ENCODE assay signal across 15 cellular contexts in genomic region chr17:34051046-34051445, GRCh38.
A peak's percentile ranks its signal among the peaks of the same experiment; 100 is the strongest.
DNase-seq lines count a peak whose midpoint lies in the region; ATAC-seq and TF ChIP-seq lines count a peak whose summit lies in the region.
"Had no signal": no experiment of that assay in that cellular context is flagged by ENCODE, and none has a peak within 500 bp of the region (broad histone marks: within the 10 kb centered on the region; RNA-seq: fewer than 3 reads in every experiment).

No MANE protein-coding gene starts in this region.

- no peak overlapping the region for H2AFZ ChIP-seq in GM23338

- H3K27me3 Mint-ChIP-seq in GM23338 (ENCODE audit: insufficient read depth, low read depth, poor library complexity), result peaks cover 1% of the 10 kb centered on the region
- peaks cover 13 to 51% of the 10 kb centered on the region in 2 donors for H3K27me3 Mint-ChIP-seq in natural killer cell (ENCODE audit: low read depth in 2 of 2)

- H3F3A ChIP-seq in GM23338 (replicated peaks; ENCODE audit: low read depth), result no peaks in the 10 kb centered on the region

- H3K9me2 ChIP-seq in GM23338 (ENCODE audit: insufficient read depth), result 0 out of 2 replicates have a peak, but pooled peaks cover 6% of the 10 kb centered on the region

- H3K27ac Mint-ChIP-seq in GM23338, result no peak overlapping the region
- H3K27ac Mint-ChIP-seq in natural killer cell, result no peak overlapping the region
- H3K27ac Mint-ChIP-seq: CD4-positive, alpha-beta T cell had no signal

- H3K4me3 Mint-ChIP-seq in GM23338, result no peak overlapping the region
- no peak overlapping the region for H3K4me3 Mint-ChIP-seq in natural killer cell
- H3K4me3 Mint-ChIP-seq: CD4-positive, alpha-beta T cell had no signal

- no peaks in the 10 kb centered on the region for H3K36me3 ChIP-seq in GM23338 (ENCODE audit: insufficient read depth)
- no peaks in the 10 kb centered on the region for H3K36me3 ChIP-seq in BE2C

- no peak for TF ChIP-seq CTCF in GM23338 (conservative IDR thresholded peaks at IDR 0.05; ENCODE audit: low read depth in 2 of 2)
- no peak for TF ChIP-seq CTCF in BE2C (IDR thresholded peaks at IDR 0.05; ENCODE audit: low read depth, low read length)
- no peak for TF ChIP-seq CTCF in natural killer cell (IDR thresholded peaks at IDR 0.05)

- H3K4me3 ChIP-seq in GM23338 (no peak overlapping the region), BE2C (ENCODE audit: low read depth, low read length) (no peak overlapping the region)

- H3K4me2 ChIP-seq in GM23338, result no peak overlapping the region

- H3K36me3 Mint-ChIP-seq in GM23338 (ENCODE audit: low read depth) (no peaks in the 10 kb centered on the region), natural killer cell (no peaks in the 10 kb centered on the region)

- intact Hi-C loops in natural killer cell (cut with micrococcal nuclease), result no loop called here

- DNase-seq in D341Med (ENCODE audit: low spot score) (peak; percentile 86), GM23338 (ENCODE audit: low spot score) (peak; percentile 5), cerebellum (ENCODE audit: low spot score) (peak; percentile 46), inferior parietal cortex (ENCODE audit: extremely low spot score) (peak; percentile 13), BE2C (no peak), NCI-H1417 treated with DMSO at 0.1 percent for 48 hours (lab: John Stamatoyannopoulos, UW) (no peak), natural killer cell (no peak)
- no peak for DNase-seq in effector CD4-positive, alpha-beta T cell
- DNase-seq: ACHN; Calu3; CD4-positive, alpha-beta T cell; DMS153; EL; GDM1 had no signal

- no peaks in the 10 kb centered on the region for H3K9me3 ChIP-seq in BE2C

- no peaks in the 10 kb centered on the region for H3K79me2 ChIP-seq in GM23338 (replicated peaks; ENCODE audit: insufficient read depth)

- H3K4me1 Mint-ChIP-seq in GM23338 (no peaks in the 10 kb centered on the region), natural killer cell (no peaks in the 10 kb centered on the region)

- H4K20me1 ChIP-seq in GM23338 (replicated peaks; ENCODE audit: insufficient read depth), result 0 out of 2 replicates have a peak, but pooled peaks cover 4% of the 10 kb centered on the region

- ATAC-seq in GM23338 (no peak), natural killer cell (no peak)
- ATAC-seq: HCT116 had no signal

- no peak overlapping the region for H3K27ac ChIP-seq in GM23338 (ENCODE audit: low read depth)

- H3K4me1 ChIP-seq in GM23338 (ENCODE audit: insufficient read depth), result no peaks in the 10 kb centered on the region
- H3K4me1 ChIP-seq in BE2C, result no peaks in the 10 kb centered on the region; the same call in 1 of the 2 replicates

- H3K27me3 ChIP-seq in GM23338 (ENCODE audit: insufficient read depth) (no peaks in the 10 kb centered on the region), BE2C (peaks cover 33% of the 10 kb centered on the region)

- peaks cover 4% of the 10 kb centered on the region; the same call in 2 of the 3 replicates for H3K9me3 Mint-ChIP-seq in GM23338
- no peaks in the 10 kb centered on the region for H3K9me3 Mint-ChIP-seq in natural killer cell
- H3K9me3 Mint-ChIP-seq: CD4-positive, alpha-beta T cell had no signal

TF ChIP-seq in GM23338, 12 proteins besides CTCF, POLR2A, EP300 and RAD21:
- no peak for TF ChIP-seq STAT1 (IDR thresholded peaks at IDR 0.05; ENCODE audit: unreplicated experiment)
- no peak for TF ChIP-seq ZNF462 (CRISPR knock-in tag; IDR thresholded peaks at IDR 0.05)
- TF ChIP-seq EZH2 (IDR thresholded peaks at IDR 0.05; ENCODE audit: low read depth, unreplicated experiment), result no peak
- no peak for TF ChIP-seq POLR2AphosphoS5 (IDR thresholded peaks at IDR 0.05; ENCODE audit: low read depth)
- TF ChIP-seq EZH2phosphoT487 (IDR thresholded peaks at IDR 0.05; ENCODE audit: unreplicated experiment), result no peak
- no peak for TF ChIP-seq ZNF331 (CRISPR knock-in tag; IDR thresholded peaks at IDR 0.05; ENCODE audit: low read depth)
- no peak for TF ChIP-seq ETS1 (IDR thresholded peaks at IDR 0.05)
- no peak for TF ChIP-seq ZNF114 (CRISPR knock-in tag; IDR thresholded peaks at IDR 0.05)
TF ChIP-seq in GM23338: peak in this region for 0.

Comparison
In these comparisons a context has a peak if more than half of its experiments do, and no peak if none do; other contexts are left out.
1. DNase-seq: peak in D341Med (single experiment), GM23338 (single experiment), cerebellum (single experiment) and inferior parietal cortex (single experiment); none in BE2C (single experiment), NCI-H1417 treated with DMSO at 0.1 percent for 48 hours (single experiment), effector CD4-positive, alpha-beta T cell (single experiment) and natural killer cell (single experiment).